ENCODE assay signal across 13 cellular contexts in genomic region chr17:55343900-55344513, GRCh38.
"Had no signal": no experiment of that assay in that cellular context is flagged by ENCODE, and none has a peak within 500 bp of the region (broad histone marks: within the 10 kb centered on the region; RNA-seq: fewer than 3 reads in every experiment).

No MANE protein-coding gene starts in this region.

- H3K4me2 ChIP-seq: smooth muscle cell had no signal

- H3K4me3 ChIP-seq: left ventricle myocardium inferior, smooth muscle cell, tibial nerve had no signal

- DNase-seq: activated CD4-positive, alpha-beta T cell treated with anti-CD3 and anti-CD28 coated beads for 1 hour; activated gamma-delta T cell; kidney; left ventricle myocardium inferior; nucleus accumbens; right cardiac atrium had no signal

- H3K9me3 Mint-ChIP-seq: central memory CD8-positive, alpha-beta T cell; natural killer cell treated with Interleukin-12 subunit alpha and Interleukin-12 subunit beta and Interleukin-15 and Interleukin-18, amount 100 ng/mL, for 72 hours had no signal

- H3K27ac Mint-ChIP-seq: brain, memory B cell, progenitor cell of endocrine pancreas had no signal

- H3K4me1 ChIP-seq: left ventricle myocardium inferior had no signal

- H3K36me3 ChIP-seq: left ventricle myocardium inferior, tibial nerve had no signal

- H3K4me3 Mint-ChIP-seq: brain; central memory CD8-positive, alpha-beta T cell; memory B cell; natural killer cell treated with Interleukin-12 subunit alpha and Interleukin-12 subunit beta and Interleukin-15 and Interleukin-18, amount 100 ng/mL, for 72 hours had no signal

- H3K27ac ChIP-seq: left ventricle myocardium inferior, tibial nerve had no signal

- H3K27me3 ChIP-seq: tibial nerve had no signal

- H3K36me3 Mint-ChIP-seq: brain; natural killer cell treated with Interleukin-12 subunit alpha and Interleukin-12 subunit beta and Interleukin-15 and Interleukin-18, amount 100 ng/mL, for 72 hours had no signal

- ATAC-seq: right cardiac atrium had no signal
